Comparison of ENCODE assay signal across 9 cellular contexts in genomic region chr1:43238104-43238503, GRCh38. TPM values are rescaled to one million over a fixed set of nuclear protein-coding genes. Genes with fewer than 3 reads are reported as not detected.
DNase-seq lines count a peak whose midpoint lies in the region; ATAC-seq and TF ChIP-seq lines count a peak whose summit lies in the region.
"Had no signal": no experiment of that assay in that cellular context is flagged by ENCODE, and none has a peak within 500 bp of the region (broad histone marks: within the 10 kb centered on the region; RNA-seq: fewer than 3 reads in every experiment).

No MANE protein-coding gene starts in this region.

- no peak overlapping the region for H3K27ac Mint-ChIP-seq in CD14-positive monocyte
- H3K27ac Mint-ChIP-seq: T-cell had no signal

- H3K9me3 ChIP-seq in ascending aorta (no peaks in the 10 kb centered on the region), hepatocyte (ENCODE audit: low read depth) (no peaks in the 10 kb centered on the region), gastrocnemius medialis (no peaks in the 10 kb centered on the region)

- H3K27me3 ChIP-seq in ascending aorta (no peaks in the 10 kb centered on the region), hepatocyte (no peaks in the 10 kb centered on the region), gastrocnemius medialis (no peaks in the 10 kb centered on the region)

- ATAC-seq in gastrocnemius medialis (peak; percentile 66 to 80), HG02973 (IDR thresholded peaks at IDR 0.05; ENCODE audit: unreplicated experiment) (no peak), GM21360 (IDR thresholded peaks at IDR 0.05; ENCODE audit: unreplicated experiment) (no peak)
- ATAC-seq: T-cell had no signal

- no peaks in the 10 kb centered on the region for H3K9me3 Mint-ChIP-seq in CD14-positive monocyte

- TF ChIP-seq POLR2A in gastrocnemius medialis (IDR thresholded peaks at IDR 0.05), result no peak

- H3K36me3 ChIP-seq in ascending aorta (no peaks in the 10 kb centered on the region), hepatocyte (replicated peaks; ENCODE audit: insufficient read depth, low read depth) (no peaks in the 10 kb centered on the region), gastrocnemius medialis (no peaks in the 10 kb centered on the region)

- TF ChIP-seq CTCF in CD14-positive monocyte (IDR thresholded peaks at IDR 0.05), result peak; percentile 6
- TF ChIP-seq CTCF in ascending aorta (IDR thresholded peaks at IDR 0.05), result peak in 2 of 3 experiments; percentile 41
- peak; percentile 70 for TF ChIP-seq CTCF in hepatocyte (IDR thresholded peaks at IDR 0.05; ENCODE audit: poor library complexity)
- TF ChIP-seq CTCF in gastrocnemius medialis (IDR thresholded peaks at IDR 0.05 in 4 of 5, conservative IDR thresholded peaks at IDR 0.05 in 1 of 5), result peak in 4 of 5 experiments; percentile 31 to 55 (median 53)

- H3K4me1 ChIP-seq in ascending aorta (no peaks in the 10 kb centered on the region), hepatocyte (ENCODE audit: insufficient read depth) (no peaks in the 10 kb centered on the region), gastrocnemius medialis (no peaks in the 10 kb centered on the region)

- H3K79me2 ChIP-seq in hepatocyte, result no peaks in the 10 kb centered on the region

- peaks cover 0 to 2% (median 1%) of the 10 kb centered on the region in 3 donors for H3K27me3 Mint-ChIP-seq in CD14-positive monocyte (ENCODE audit: low read depth in 3 of 3)

- no peaks in the 10 kb centered on the region for H3K9me2 ChIP-seq in hepatocyte (replicated peaks; ENCODE audit: insufficient read depth)

- H3K4me3 Mint-ChIP-seq in CD14-positive monocyte, result no peak overlapping the region
- H3K4me3 Mint-ChIP-seq: T-cell had no signal

- H3K36me3 Mint-ChIP-seq in CD14-positive monocyte, result no peaks in the 10 kb centered on the region
- H3K36me3 Mint-ChIP-seq: T-cell had no signal

- intact Hi-C loops in CD14-positive monocyte (cut with micrococcal nuclease), result no loop called here
- intact Hi-C loops in ascending aorta (cut with DNase I), result no loop called here
- intact Hi-C loops in gastrocnemius medialis (cut with DNase I; ENCODE audit: low total_unique reads), result loop anchor here (1.0 to 5.0 kb wide), 2 partner anchors 64 to 130 kb away; partner anchors contain the start of genes ELOVL1 and TIE1

- H3K4me3 ChIP-seq in ascending aorta, result no peak overlapping the region
- no peak overlapping the region for H3K4me3 ChIP-seq in hepatocyte
- no peak overlapping the region for H3K4me3 ChIP-seq in gastrocnemius medialis

- H2AFZ ChIP-seq in hepatocyte, result no peak overlapping the region

- no peak for DNase-seq in CD14-positive monocyte (ENCODE audit: low spot score)
- DNase-seq in H4 (ENCODE audit: low spot score), result peak; percentile 50
- DNase-seq in NCI-H82 (lab: John Stamatoyannopoulos, UW), result peak; percentile 75
- DNase-seq in ascending aorta (ENCODE audit: low spot score in 2 of 2), result peak in 1 of 2 donors; percentile 61
- peak; percentile 82 for DNase-seq in hepatocyte (ENCODE audit: low spot score)
- DNase-seq in gastrocnemius medialis, result peak in 1 of 2 donors; percentile 44

- H3K4me1 Mint-ChIP-seq in CD14-positive monocyte, result peaks cover 12% of the 10 kb centered on the region

- H4K20me1 ChIP-seq in hepatocyte (ENCODE audit: insufficient read depth, poor library complexity, severe bottlenecking), result no peaks in the 10 kb centered on the region

- H3K27ac ChIP-seq in ascending aorta (no peak overlapping the region), hepatocyte (no peak overlapping the region), gastrocnemius medialis (peak overlapping the region in 1 of 4 donors; percentile 18)

- WGBS in hepatocyte (ENCODE audit: low lambda C conversion rate, missing lambda C conversion rate), result 0% methylated on average over 4 of the region's 4 CpGs

- in situ Hi-C loops in gastrocnemius medialis (cut with MboI; ENCODE audit: low sequenced_read_pairs in 4 of 4), result loop anchor here in 1 of 4 donors (10.0 kb wide), 1 partner anchor 177 kb away; no protein-coding TSS in a partner anchor

- H3K4me2 ChIP-seq in hepatocyte, result no peak overlapping the region

RNA-seq across cellular contexts. Expression of gene TMEM125, which starts 31.7 kb away (rescaled TPM):
- not detected for polyA plus RNA-seq in CD14-positive monocyte
- not detected in 2 replicates for total RNA-seq in H4 (2014; rRNA removed; shearing (Covaris generic))
- not detected for total RNA-seq in ascending aorta
- 28.7 and 29.8 TPM in 2 replicates for total RNA-seq in hepatocyte
- 43.1 and 50.3 TPM in 2 replicates for polyA plus RNA-seq in hepatocyte
- not detected for total RNA-seq in gastrocnemius medialis

RNA-seq across cellular contexts. Expression of gene C1orf210, which starts 47.3 kb away (rescaled TPM):
- polyA plus RNA-seq in CD14-positive monocyte (not detected), hepatocyte (30.5 and 47.4 TPM in 2 replicates)
- total RNA-seq in H4 (2014; rRNA removed; shearing (Covaris generic)), result not detected in 2 replicates
- total RNA-seq in ascending aorta (not detected), hepatocyte (32.3 and 43.9 TPM in 2 replicates), gastrocnemius medialis (under 1 TPM in 1 of 4 donors, not detected in 3; 0.27 TPM)

Comparison
In these comparisons a context has a peak if more than half of its experiments do, and no peak if none do; other contexts are left out.
1. CTCF ChIP-seq: peak in every context shown above with its lines; median percentile 70 in hepatocyte; 53 in gastrocnemius medialis; 41 in ascending aorta; 6 in CD14-positive monocyte.
2. ATAC-seq: peak in gastrocnemius medialis (2 of 2); none in HG02973 (single experiment) and GM21360 (single experiment).
3. RNA of gene TMEM125, which starts 31.7 kb away (total RNA-seq): 28.7 to 29.8 TPM in hepatocyte; not detected in H4, not detected in ascending aorta (single experiment) and not detected in gastrocnemius medialis; every median in the first group is over 10 times any median in the second.
4. RNA of gene C1orf210, which starts 47.3 kb away (total RNA-seq): 32.3 to 43.9 TPM in hepatocyte; not detected in H4, not detected in ascending aorta (single experiment) and 0.27 TPM in gastrocnemius medialis; every median in the first group is over 10 times any median in the second.